Comparison of ENCODE assay signal across 1 cellular context in the genomic region with DNA sequence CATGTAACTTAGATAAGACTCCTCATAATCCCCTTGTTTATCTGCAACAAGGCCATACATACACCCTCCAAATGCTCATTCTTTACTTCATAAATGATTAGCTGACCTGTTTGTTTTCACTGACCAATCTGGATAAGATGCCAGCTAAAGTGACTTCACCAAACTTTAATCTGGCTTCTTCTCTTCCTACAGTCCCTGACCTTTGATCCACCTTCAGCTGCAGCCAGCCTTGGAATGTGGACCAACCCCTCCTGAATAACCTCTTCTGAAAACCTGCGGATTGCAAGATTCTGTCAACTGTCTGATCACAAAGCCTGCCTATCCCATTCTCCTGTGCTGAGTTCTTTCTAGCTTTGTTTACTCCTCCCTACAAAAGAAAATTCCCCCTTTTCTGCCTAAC.
A peak's percentile ranks its signal among the peaks of the same experiment; 100 is the strongest.
TF ChIP-seq lines count a peak whose summit lies in the region.

No MANE protein-coding gene starts in this region.

TF ChIP-seq in GM23338, 12 proteins besides CTCF, POLR2A, EP300 and RAD21 (continued from another document):
- TF ChIP-seq, protein P1, sequence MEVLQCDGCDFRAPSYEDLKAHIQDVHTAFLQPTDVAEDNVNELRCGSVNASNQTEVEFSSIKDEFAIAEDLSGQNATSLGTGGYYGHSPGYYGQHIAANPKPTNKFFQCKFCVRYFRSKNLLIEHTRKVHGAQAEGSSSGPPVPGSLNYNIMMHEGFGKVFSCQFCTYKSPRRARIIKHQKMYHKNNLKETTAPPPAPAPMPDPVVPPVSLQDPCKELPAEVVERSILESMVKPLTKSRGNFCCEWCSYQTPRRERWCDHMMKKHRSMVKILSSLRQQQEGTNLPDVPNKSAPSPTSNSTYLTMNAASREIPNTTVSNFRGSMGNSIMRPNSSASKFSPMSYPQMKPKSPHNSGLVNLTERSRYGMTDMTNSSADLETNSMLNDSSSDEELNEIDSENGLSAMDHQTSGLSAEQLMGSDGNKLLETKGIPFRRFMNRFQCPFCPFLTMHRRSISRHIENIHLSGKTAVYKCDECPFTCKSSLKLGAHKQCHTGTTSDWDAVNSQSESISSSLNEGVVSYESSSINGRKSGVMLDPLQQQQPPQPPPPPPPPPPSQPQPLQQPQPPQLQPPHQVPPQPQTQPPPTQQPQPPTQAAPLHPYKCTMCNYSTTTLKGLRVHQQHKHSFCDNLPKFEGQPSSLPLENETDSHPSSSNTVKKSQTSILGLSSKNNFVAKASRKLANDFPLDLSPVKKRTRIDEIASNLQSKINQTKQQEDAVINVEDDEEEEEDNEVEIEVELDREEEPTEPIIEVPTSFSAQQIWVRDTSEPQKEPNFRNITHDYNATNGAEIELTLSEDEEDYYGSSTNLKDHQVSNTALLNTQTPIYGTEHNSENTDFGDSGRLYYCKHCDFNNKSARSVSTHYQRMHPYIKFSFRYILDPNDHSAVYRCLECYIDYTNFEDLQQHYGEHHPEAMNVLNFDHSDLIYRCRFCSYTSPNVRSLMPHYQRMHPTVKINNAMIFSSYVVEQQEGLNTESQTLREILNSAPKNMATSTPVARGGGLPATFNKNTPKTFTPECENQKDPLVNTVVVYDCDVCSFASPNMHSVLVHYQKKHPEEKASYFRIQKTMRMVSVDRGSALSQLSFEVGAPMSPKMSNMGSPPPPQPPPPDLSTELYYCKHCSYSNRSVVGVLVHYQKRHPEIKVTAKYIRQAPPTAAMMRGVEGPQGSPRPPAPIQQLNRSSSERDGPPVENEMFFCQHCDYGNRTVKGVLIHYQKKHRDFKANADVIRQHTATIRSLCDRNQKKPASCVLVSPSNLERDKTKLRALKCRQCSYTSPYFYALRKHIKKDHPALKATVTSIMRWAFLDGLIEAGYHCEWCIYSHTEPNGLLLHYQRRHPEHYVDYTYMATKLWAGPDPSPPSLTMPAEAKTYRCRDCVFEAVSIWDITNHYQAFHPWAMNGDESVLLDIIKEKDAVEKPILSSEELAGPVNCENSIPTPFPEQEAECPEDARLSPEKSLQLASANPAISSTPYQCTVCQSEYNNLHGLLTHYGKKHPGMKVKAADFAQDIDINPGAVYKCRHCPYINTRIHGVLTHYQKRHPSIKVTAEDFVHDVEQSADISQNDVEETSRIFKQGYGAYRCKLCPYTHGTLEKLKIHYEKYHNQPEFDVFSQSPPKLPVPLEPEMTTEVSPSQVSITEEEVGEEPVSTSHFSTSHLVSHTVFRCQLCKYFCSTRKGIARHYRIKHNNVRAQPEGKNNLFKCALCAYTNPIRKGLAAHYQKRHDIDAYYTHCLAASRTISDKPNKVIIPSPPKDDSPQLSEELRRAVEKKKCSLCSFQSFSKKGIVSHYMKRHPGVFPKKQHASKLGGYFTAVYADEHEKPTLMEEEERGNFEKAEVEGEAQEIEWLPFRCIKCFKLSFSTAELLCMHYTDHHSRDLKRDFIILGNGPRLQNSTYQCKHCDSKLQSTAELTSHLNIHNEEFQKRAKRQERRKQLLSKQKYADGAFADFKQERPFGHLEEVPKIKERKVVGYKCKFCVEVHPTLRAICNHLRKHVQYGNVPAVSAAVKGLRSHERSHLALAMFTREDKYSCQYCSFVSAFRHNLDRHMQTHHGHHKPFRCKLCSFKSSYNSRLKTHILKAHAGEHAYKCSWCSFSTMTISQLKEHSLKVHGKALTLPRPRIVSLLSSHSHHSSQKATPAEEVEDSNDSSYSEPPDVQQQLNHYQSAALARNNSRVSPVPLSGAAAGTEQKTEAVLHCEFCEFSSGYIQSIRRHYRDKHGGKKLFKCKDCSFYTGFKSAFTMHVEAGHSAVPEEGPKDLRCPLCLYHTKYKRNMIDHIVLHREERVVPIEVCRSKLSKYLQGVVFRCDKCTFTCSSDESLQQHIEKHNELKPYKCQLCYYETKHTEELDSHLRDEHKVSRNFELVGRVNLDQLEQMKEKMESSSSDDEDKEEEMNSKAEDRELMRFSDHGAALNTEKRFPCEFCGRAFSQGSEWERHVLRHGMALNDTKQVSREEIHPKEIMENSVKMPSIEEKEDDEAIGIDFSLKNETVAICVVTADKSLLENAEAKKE (CRISPR knock-in tag; IDR thresholded peaks at IDR 0.05) = peak; percentile 59; the same call in 1 of the 2 replicates
